1 cellular context compared by ENCODE assay signal in genomic region chr16:67967183-67967955, GRCh38.
TF ChIP-seq lines count a peak whose summit lies in the region.

No MANE protein-coding gene starts in this region.

TF ChIP-seq in K562, 482 proteins besides CTCF, POLR2A, EP300 and RAD21 (continued from another document):
- TF ChIP-seq SMARCB1 (IDR thresholded peaks at IDR 0.05; ENCODE audit: insufficient read length, low read depth) (no peak), THRA (IDR thresholded peaks at IDR 0.05) (no peak), CHD7 (IDR thresholded peaks at IDR 0.05; ENCODE audit: low read depth, low read length) (no peak), TBL1XR1 (IDR thresholded peaks at IDR 0.05; ENCODE audit: low read length in 2 of 2) (0 out of 4 replicates have a peak, but pooled peaks of 1 of the 2 experiments have one; percentile 13), POU5F1 (IDR thresholded peaks at IDR 0.05; ENCODE audit: borderline replicate concordance, low read depth, low read length, partially characterized antibody) (no peak), POLR2AphosphoS2 (IDR thresholded peaks at IDR 0.05; ENCODE audit: low read length) (0 out of 2 replicates have a peak, but pooled peaks have one; percentile 42), NCOA2 (IDR thresholded peaks at IDR 0.05; ENCODE audit: partially characterized antibody in 2 of 2) (no peak), ERF (CRISPR knock-in tag; IDR thresholded peaks at IDR 0.05) (no peak)
TF ChIP-seq in K562: peak in this region for 10.
